ENCODE assay signal across 8 cellular contexts in the genomic region with DNA sequence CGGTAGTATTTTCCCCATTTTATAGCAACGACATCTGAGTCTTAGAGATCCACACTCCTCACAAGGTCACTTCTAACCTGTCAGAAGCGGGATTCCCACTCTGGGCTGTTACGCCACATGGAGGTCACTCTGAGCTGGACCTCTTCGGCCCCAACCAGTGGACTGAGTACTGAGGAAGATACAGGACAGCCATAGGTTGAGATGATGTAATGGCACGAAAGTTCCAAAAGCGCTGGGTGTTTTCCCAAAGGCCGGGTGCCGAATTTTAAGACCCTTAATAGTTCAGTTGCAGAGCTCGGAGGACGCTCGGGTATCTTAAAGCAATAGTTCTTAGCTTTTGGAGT. TPM values are rescaled to one million over a fixed set of nuclear protein-coding genes. Genes with fewer than 3 reads are reported as not detected.
DNase-seq lines count a peak whose midpoint lies in the region; ATAC-seq and TF ChIP-seq lines count a peak whose summit lies in the region.

No MANE protein-coding gene starts in this region.

- peaks cover 12% of the 10 kb centered on the region for H3K4me1 ChIP-seq in PC-3 (ENCODE audit: insufficient read depth, low read length)
- H3K4me1 ChIP-seq in mesodermal cell (ENCODE audit: control insufficient read depth, insufficient read depth, low read length, poor library complexity, severe bottlenecking) = no peaks in the 10 kb centered on the region

- no peaks in the 10 kb centered on the region for H3K9me3 Mint-ChIP-seq in activated CD8-positive, alpha-beta memory T cell treated with anti-CD3 and anti-CD28 coated beads, Interleukin-2, amount 10 ng/mL, durations not matched to agents 7 days and 5 days (ENCODE audit: low read depth)

- no peak for ATAC-seq in activated CD8-positive, alpha-beta memory T cell treated with anti-CD3 and anti-CD28 coated beads, Interleukin-2, amount 10 ng/mL, durations not matched to agents 7 days and 5 days
- peak; percentile 39 for ATAC-seq in PC-3

- CTCF ChIA-PET in activated CD8-positive, alpha-beta memory T cell treated with anti-CD3 and anti-CD28 coated beads, Interleukin-2, amount 10 ng/mL, durations not matched to agents 7 days and 5 days (lab: Charles Lee) = interaction anchor here (3.2 kb wide), 1 partner anchor 9 kb away, joined by 27 read pairs; no protein-coding TSS in a partner anchor
- CTCF ChIA-PET in PC-3 (lab: Charles Lee) = no interaction called here

- no peaks in the 10 kb centered on the region for H3K27me3 Mint-ChIP-seq in activated CD8-positive, alpha-beta memory T cell treated with anti-CD3 and anti-CD28 coated beads, Interleukin-2, amount 10 ng/mL, durations not matched to agents 7 days and 5 days

- BruUV-seq in PC-3 (replicated peaks; lab: Mats Ljungman, UMichigan) = TSS peak; percentile 61

- peaks cover 21% of the 10 kb centered on the region for H3K36me3 Mint-ChIP-seq in activated CD8-positive, alpha-beta memory T cell treated with anti-CD3 and anti-CD28 coated beads, Interleukin-2, amount 10 ng/mL, durations not matched to agents 7 days and 5 days

- H3K4me1 Mint-ChIP-seq in activated CD8-positive, alpha-beta memory T cell treated with anti-CD3 and anti-CD28 coated beads, Interleukin-2, amount 10 ng/mL, durations not matched to agents 7 days and 5 days = peaks cover 24% of the 10 kb centered on the region

- peak; percentile 43 for DNase-seq in activated CD8-positive, alpha-beta memory T cell treated with anti-CD3 and anti-CD28 coated beads, Interleukin-2, amount 10 ng/mL, durations not matched to agents 7 days and 5 days
- no peak for DNase-seq in activated CD8-positive, alpha-beta memory T cell treated with anti-CD3 and anti-CD28 coated beads for 24 hours
- DNase-seq in PC-3 = no peak
- DNase-seq in dorsolateral prefrontal cortex = peak in 1 of 10 donors; percentile 31
- no peak for DNase-seq in NK-92 (lab: John Stamatoyannopoulos, UW; ENCODE audit: unreplicated experiment)
- DNase-seq in H4 (ENCODE audit: low spot score) = no peak
- no peak for DNase-seq in activated gamma-delta T cell treated with Interleukin-2 at 50 U/mL for 16 hours

- peak overlapping the region; percentile 92 for H3K4me3 Mint-ChIP-seq in activated CD8-positive, alpha-beta memory T cell treated with anti-CD3 and anti-CD28 coated beads, Interleukin-2, amount 10 ng/mL, durations not matched to agents 7 days and 5 days

- no peaks in the 10 kb centered on the region for H3F3A ChIP-seq in PC-3 (ENCODE audit: low read length, unreplicated experiment)

- peak overlapping the region; percentile 99 for H3K27ac Mint-ChIP-seq in activated CD8-positive, alpha-beta memory T cell treated with anti-CD3 and anti-CD28 coated beads, Interleukin-2, amount 10 ng/mL, durations not matched to agents 7 days and 5 days

- H3K27me3 ChIP-seq in PC-3 (ENCODE audit: low read length) = no peaks in the 10 kb centered on the region
- H3K27me3 ChIP-seq in dorsolateral prefrontal cortex = no peaks in the 10 kb centered on the region

- POLR2A ChIA-PET in PC-3 (lab: Charles Lee; ENCODE audit: unreplicated experiment) = no interaction called here

- peaks cover 27% of the 10 kb centered on the region for H3K36me3 ChIP-seq in PC-3 (ENCODE audit: low read depth, low read length)
- peaks cover 36% of the 10 kb centered on the region for H3K36me3 ChIP-seq in mesodermal cell (ENCODE audit: control insufficient read depth, insufficient read depth, low read length)

- H3K79me2 ChIP-seq in PC-3 (ENCODE audit: low read length) = peaks cover 34% of the 10 kb centered on the region

- 11 to 13% methylated on average over 8 to 9 of the region's 12 CpGs for WGBS in mesodermal cell (ENCODE audit: insufficient coverage in 2 of 2), 2 experiments

- TF ChIP-seq CTCF in PC-3 (conservative IDR thresholded peaks at IDR 0.05; ENCODE audit: low read depth, low read length) = no peak
- TF ChIP-seq CTCF in dorsolateral prefrontal cortex (IDR thresholded peaks at IDR 0.05 in 54 of 56, conservative IDR thresholded peaks at IDR 0.05 in 2 of 56; ENCODE audit: low read depth in 1 of 56, partially characterized antibody in 56 of 56) = no peak

- H3K9me3 ChIP-seq in PC-3 (ENCODE audit: low read length) (no peaks in the 10 kb centered on the region), mesodermal cell (ENCODE audit: control insufficient read depth, low read length) (no peaks in the 10 kb centered on the region)

- H3K4me2 ChIP-seq in PC-3 (ENCODE audit: low read length) = peak overlapping the region; percentile 90

- H3K9me2 ChIP-seq in PC-3 (replicated peaks; ENCODE audit: low read length) = no peaks in the 10 kb centered on the region

- peak overlapping the region; percentile 75; the same call in 1 of the 2 replicates for H2AFZ ChIP-seq in PC-3 (ENCODE audit: low read length)

- H4K20me1 ChIP-seq in PC-3 (ENCODE audit: low read length) = no peaks in the 10 kb centered on the region

- intact Hi-C loops in PC-3 (cut with micrococcal nuclease) (no loop called here), dorsolateral prefrontal cortex (cut with DNase I) (loop anchor here in 1 of 2 donors (10.0 kb wide), 1 partner anchor 405 kb away; no protein-coding TSS in a partner anchor)

- H3K27ac ChIP-seq in PC-3 (ENCODE audit: low read length) = peak overlapping the region; percentile 84
- peak overlapping the region in 55 of 59 donors; percentile 55 to 99 (median 94) for H3K27ac ChIP-seq in dorsolateral prefrontal cortex
- H3K27ac ChIP-seq in mesodermal cell (ENCODE audit: low read depth, low read length, severe bottlenecking) = peak overlapping the region; percentile 95

- peak overlapping the region; percentile 97 for H3K9ac ChIP-seq in PC-3 (ENCODE audit: low read length)

- H3K4me3 ChIP-seq in PC-3 (ENCODE audit: low read length) = peak overlapping the region; percentile 95
- H3K4me3 ChIP-seq in dorsolateral prefrontal cortex = peak overlapping the region; percentile 73 to 100 (median 99)
- peak overlapping the region; percentile 93 for H3K4me3 ChIP-seq in mesodermal cell (ENCODE audit: extremely low read depth, insufficient read depth, low read length, poor library complexity, severe bottlenecking)

RNA-seq across cellular contexts. Expression of a gene that starts 0.7 kb away (rescaled TPM):
- total RNA-seq in activated CD8-positive, alpha-beta memory T cell treated with anti-CD3 and anti-CD28 coated beads, Interleukin-2, amount 10 ng/mL, durations not matched to agents 7 days and 5 days = 100 to 1,000 TPM; 110 to 145 TPM
- total RNA-seq in PC-3 (2014; rRNA removed) (187 and 211 TPM in 2 replicates), dorsolateral prefrontal cortex (100 to 1,000 TPM; 112 to 296 (median 226) TPM)
- 112 TPM for polyA plus RNA-seq in mesodermal cell (2013, experiment 1 of 2)
- polyA plus RNA-seq in mesodermal cell (2013, experiment 2 of 2) = 119 TPM
- 260 TPM in 2 replicates for total RNA-seq in H4 (2014; rRNA removed; shearing (Covaris generic))

RNA-seq across cellular contexts. Expression of a gene that starts 33.6 kb away (rescaled TPM):
- not detected for total RNA-seq in activated CD8-positive, alpha-beta memory T cell treated with anti-CD3 and anti-CD28 coated beads, Interleukin-2, amount 10 ng/mL, durations not matched to agents 7 days and 5 days
- not detected in 2 replicates for total RNA-seq in PC-3 (2014; rRNA removed)
- total RNA-seq in dorsolateral prefrontal cortex = not detected
- polyA plus RNA-seq in mesodermal cell (2013, experiment 1 of 2) = not detected
- not detected for polyA plus RNA-seq in mesodermal cell (2013, experiment 2 of 2)
- total RNA-seq in H4 (2014; rRNA removed; shearing (Covaris generic)) = not detected in 2 replicates

RNA-seq across cellular contexts. Expression of a gene that starts 54.3 kb away (rescaled TPM):
- total RNA-seq in activated CD8-positive, alpha-beta memory T cell treated with anti-CD3 and anti-CD28 coated beads, Interleukin-2, amount 10 ng/mL, durations not matched to agents 7 days and 5 days = 1 to 10 TPM in 1 of 2 experiments, under 1 TPM in 1; 0.37 to 1.6 TPM
- total RNA-seq in PC-3 (2014; rRNA removed) (not detected in 2 replicates), dorsolateral prefrontal cortex (10 to 100 TPM in 111 of 120 experiments, 1 to 10 TPM in 9; 7.8 to 29.9 (median 16.9) TPM)
- polyA plus RNA-seq in mesodermal cell (2013, experiment 1 of 2) = 2.0 TPM
- 2.2 TPM for polyA plus RNA-seq in mesodermal cell (2013, experiment 2 of 2)
- total RNA-seq in H4 (2014; rRNA removed; shearing (Covaris generic)) = 0.29 and 0.37 TPM in 2 replicates
